9 cellular contexts compared by ENCODE assay signal in genomic region chr7:128867842-128868623, GRCh38. TPM values are rescaled to one million over a fixed set of nuclear protein-coding genes. Genes with fewer than 3 reads are reported as not detected.
DNase-seq lines count a peak whose midpoint lies in the region; ATAC-seq, FAIRE-seq and TF ChIP-seq lines count a peak whose summit lies in the region.
"Had no signal": no experiment of that assay in that cellular context is flagged by ENCODE, and none has a peak within 500 bp of the region (broad histone marks: within the 10 kb centered on the region; RNA-seq: fewer than 3 reads in every experiment).

No MANE protein-coding gene starts in this region.

- H3K4me1 ChIP-seq in parathyroid adenoma: peaks cover 14% of the 10 kb centered on the region

- H3K4me1 Mint-ChIP-seq in activated CD4-positive, alpha-beta T cell treated with anti-CD3 and anti-CD28 coated beads, Interleukin-2, amount 10 ng/mL, durations not matched to agents 24 days and 14 days: peaks cover 18% of the 10 kb centered on the region
- peaks cover 22% of the 10 kb centered on the region for H3K4me1 Mint-ChIP-seq in activated CD4-positive, alpha-beta T cell treated with anti-CD3 and anti-CD28 coated beads, Interleukin-2, amount 10 ng/mL, durations not matched to agents 7 days and 5 days

- H3K9me3 ChIP-seq in parathyroid adenoma (ENCODE audit: control insufficient read depth, low read length): no peaks in the 10 kb centered on the region
- H3K9me3 ChIP-seq: A549 had no signal

- no peak overlapping the region for H3K9ac ChIP-seq in parathyroid adenoma

- no peak overlapping the region for H3K27ac ChIP-seq in parathyroid adenoma

- H3K9me3 Mint-ChIP-seq in activated CD4-positive, alpha-beta T cell treated with anti-CD3 and anti-CD28 coated beads, Interleukin-2, amount 10 ng/mL, durations not matched to agents 24 days and 14 days: no peaks in the 10 kb centered on the region
- H3K9me3 Mint-ChIP-seq in activated CD4-positive, alpha-beta T cell treated with anti-CD3 and anti-CD28 coated beads, Interleukin-2, amount 10 ng/mL, durations not matched to agents 7 days and 5 days: no peaks in the 10 kb centered on the region

- FAIRE-seq in bronchial epithelial cell (lab: Jason Lieb, UNC): no peak
- FAIRE-seq: A549 had no signal

- H3K27me3 ChIP-seq in bronchial epithelial cell (ENCODE audit: control insufficient read depth, insufficient read depth, low read length): no peaks in the 10 kb centered on the region
- no peaks in the 10 kb centered on the region for H3K27me3 ChIP-seq in parathyroid adenoma (ENCODE audit: control insufficient read depth, insufficient read depth, low read length)

- intact Hi-C loops in activated CD4-positive, alpha-beta T cell treated with anti-CD3 and anti-CD28 coated beads, Interleukin-2, amount 10 ng/mL, durations not matched to agents 24 days and 14 days (cut with micrococcal nuclease): no loop called here

- TF ChIP-seq CTCF in bronchial epithelial cell (IDR thresholded peaks at IDR 0.05; ENCODE audit: insufficient read depth, low read length, severe bottlenecking) (no peak), parathyroid adenoma (IDR thresholded peaks at IDR 0.05) (no peak)

- H3K27ac Mint-ChIP-seq in activated CD4-positive, alpha-beta T cell treated with anti-CD3 and anti-CD28 coated beads, Interleukin-2, amount 10 ng/mL, durations not matched to agents 24 days and 14 days: no peak overlapping the region
- no peak overlapping the region for H3K27ac Mint-ChIP-seq in activated CD4-positive, alpha-beta T cell treated with anti-CD3 and anti-CD28 coated beads, Interleukin-2, amount 10 ng/mL, durations not matched to agents 7 days and 5 days

- peaks cover 24% of the 10 kb centered on the region for H3K36me3 Mint-ChIP-seq in activated CD4-positive, alpha-beta T cell treated with anti-CD3 and anti-CD28 coated beads, Interleukin-2, amount 10 ng/mL, durations not matched to agents 24 days and 14 days (ENCODE audit: low read depth)
- H3K36me3 Mint-ChIP-seq in activated CD4-positive, alpha-beta T cell treated with anti-CD3 and anti-CD28 coated beads, Interleukin-2, amount 10 ng/mL, durations not matched to agents 7 days and 5 days (ENCODE audit: low read depth): peaks cover 13% of the 10 kb centered on the region

- POLR2A ChIA-PET in activated CD4-positive, alpha-beta T cell treated with anti-CD3 and anti-CD28 coated beads, Interleukin-2, amount 10 ng/mL, durations not matched to agents 7 days and 5 days (lab: Charles Lee): no interaction called here

- peak overlapping the region; percentile 31 for H3K4me3 Mint-ChIP-seq in activated CD4-positive, alpha-beta T cell treated with anti-CD3 and anti-CD28 coated beads, Interleukin-2, amount 10 ng/mL, durations not matched to agents 24 days and 14 days
- no peak overlapping the region for H3K4me3 Mint-ChIP-seq in activated CD4-positive, alpha-beta T cell treated with anti-CD3 and anti-CD28 coated beads, Interleukin-2, amount 10 ng/mL, durations not matched to agents 7 days and 5 days

- peak overlapping the region; percentile 80 for H3K4me2 ChIP-seq in parathyroid adenoma (ENCODE audit: low read length)

- CTCF ChIA-PET in activated CD4-positive, alpha-beta T cell treated with anti-CD3 and anti-CD28 coated beads, Interleukin-2, amount 10 ng/mL, durations not matched to agents 7 days and 5 days (lab: Charles Lee): interaction anchor here (3.7 kb wide), 1 partner anchor 15 kb away, joined by 10 read pairs; no protein-coding TSS in a partner anchor

- H2AFZ ChIP-seq in parathyroid adenoma: no peak overlapping the region

- peaks cover 5% of the 10 kb centered on the region for H3K79me2 ChIP-seq in parathyroid adenoma

- H3K36me3 ChIP-seq in bronchial epithelial cell (ENCODE audit: control insufficient read depth, insufficient read depth, low read length): peaks cover 10% of the 10 kb centered on the region
- no peaks in the 10 kb centered on the region for H3K36me3 ChIP-seq in parathyroid adenoma (ENCODE audit: control insufficient read depth, insufficient read depth, low read length)

- DNase-seq in activated CD4-positive, alpha-beta T cell treated with anti-CD3 and anti-CD28 coated beads, Interleukin-2, amount 10 ng/mL, durations not matched to agents 24 days and 14 days: no peak
- DNase-seq in activated CD4-positive, alpha-beta T cell treated with anti-CD3 and anti-CD28 coated beads, Interleukin-2, amount 10 ng/mL, durations not matched to agents 7 days and 5 days: no peak
- peak; percentile 56 for DNase-seq in NCI-H2196 (lab: John Stamatoyannopoulos, UW; ENCODE audit: unreplicated experiment)
- DNase-seq in bronchial epithelial cell (ENCODE audit: low read depth): peak; percentile 92
- DNase-seq in HK-2 (ENCODE audit: unreplicated experiment): no peak

- H3K4me3 ChIP-seq in bronchial epithelial cell (ENCODE audit: low read depth, low read length) (no peak overlapping the region), parathyroid adenoma (ENCODE audit: low read depth, low read length) (no peak overlapping the region)

- ATAC-seq in HG03280 (IDR thresholded peaks at IDR 0.05; ENCODE audit: unreplicated experiment): no peak
- no peak for ATAC-seq in HG03196 (IDR thresholded peaks at IDR 0.05; ENCODE audit: unreplicated experiment)

- peaks cover 29% of the 10 kb centered on the region for H3K27me3 Mint-ChIP-seq in activated CD4-positive, alpha-beta T cell treated with anti-CD3 and anti-CD28 coated beads, Interleukin-2, amount 10 ng/mL, durations not matched to agents 24 days and 14 days
- peaks cover 12% of the 10 kb centered on the region for H3K27me3 Mint-ChIP-seq in activated CD4-positive, alpha-beta T cell treated with anti-CD3 and anti-CD28 coated beads, Interleukin-2, amount 10 ng/mL, durations not matched to agents 7 days and 5 days

RNA-seq across cellular contexts. Expression of gene ATP6V1F, which starts 5.4 kb away (rescaled TPM):
- 127 and 132 TPM in 2 replicates for total RNA-seq in activated CD4-positive, alpha-beta T cell treated with anti-CD3 and anti-CD28 coated beads, Interleukin-2, amount 10 ng/mL, durations not matched to agents 24 days and 14 days
- 100 to 1,000 TPM; 123 to 143 TPM for total RNA-seq in activated CD4-positive, alpha-beta T cell treated with anti-CD3 and anti-CD28 coated beads, Interleukin-2, amount 10 ng/mL, durations not matched to agents 7 days and 5 days
- total RNA-seq in bronchial epithelial cell: 108 and 132 TPM in 2 replicates

RNA-seq across cellular contexts. Expression of gene FLNC, which starts 37.8 kb away (rescaled TPM):
- 0.02 and 0.09 TPM in 2 replicates for total RNA-seq in activated CD4-positive, alpha-beta T cell treated with anti-CD3 and anti-CD28 coated beads, Interleukin-2, amount 10 ng/mL, durations not matched to agents 24 days and 14 days
- total RNA-seq in activated CD4-positive, alpha-beta T cell treated with anti-CD3 and anti-CD28 coated beads, Interleukin-2, amount 10 ng/mL, durations not matched to agents 7 days and 5 days: not detected
- total RNA-seq in bronchial epithelial cell: 0.64 and 1.8 TPM in 2 replicates

RNA-seq across cellular contexts. Expression of gene KCP, which starts 42.5 kb away (rescaled TPM):
- total RNA-seq in activated CD4-positive, alpha-beta T cell treated with anti-CD3 and anti-CD28 coated beads, Interleukin-2, amount 10 ng/mL, durations not matched to agents 24 days and 14 days: 0.09 and 0.17 TPM in 2 replicates
- under 1 TPM; 0.10 to 0.12 TPM for total RNA-seq in activated CD4-positive, alpha-beta T cell treated with anti-CD3 and anti-CD28 coated beads, Interleukin-2, amount 10 ng/mL, durations not matched to agents 7 days and 5 days
- total RNA-seq in bronchial epithelial cell: 0.53 and 1.3 TPM in 2 replicates

Comparison
In these comparisons a context has a peak if more than half of its experiments do, and no peak if none do; other contexts are left out.
1. DNase-seq: peak in NCI-H2196 (single experiment) and bronchial epithelial cell (single experiment); none in activated CD4-positive, alpha-beta T cell treated with anti-CD3 and anti-CD28 coated beads, Interleukin-2, amount 10 ng/mL, durations not matched to agents 24 days and 14 days (single experiment), activated CD4-positive, alpha-beta T cell treated with anti-CD3 and anti-CD28 coated beads, Interleukin-2, amount 10 ng/mL, durations not matched to agents 7 days and 5 days (single experiment) and HK-2 (single experiment).